Comparison of ENCODE assay signal across 21 cellular contexts in genomic region chr4:118790544-118790943, GRCh38.
"Had no signal": no experiment of that assay in that cellular context is flagged by ENCODE, and none has a peak within 500 bp of the region (broad histone marks: within the 10 kb centered on the region; RNA-seq: fewer than 3 reads in every experiment).

No MANE protein-coding gene starts in this region.

- H3K9me3 ChIP-seq: adrenal gland, body of pancreas, esophagus squamous epithelium, heart right ventricle, left lung, transverse colon had no signal

- H3K27ac ChIP-seq: adrenal gland, body of pancreas, heart right ventricle, left lung, neural progenitor cell, parathyroid adenoma had no signal

- H3K9ac ChIP-seq: neural progenitor cell, parathyroid adenoma had no signal

- H3K27ac Mint-ChIP-seq: dendritic cell treated with granulocyte-macrophage colony-stimulating factor and Interleukin-4, amounts not matched to agents 40 ng/mL and 50 ng/mL, for 4 days; endodermal cell; neural progenitor cell; stimulated activated naive B cell treated with anti-CD40 and anti-IgM and Interleukin-4, amounts not matched to agents 10 μg/mL and 1 μg/mL and 100 μg/mL, for 72 hours had no signal

- DNase-seq: activated CD4-positive, alpha-beta T cell treated with anti-CD3 and anti-CD28 coated beads, Interleukin-2, amount 50 U/mL, for 4 hours; activated CD4-positive, CD25-positive, alpha-beta regulatory T cell treated with anti-CD3 and anti-CD28 coated beads, Interleukin-2, amount 50 U/mL, for 72 hours; activated naive CD4-positive, alpha-beta T cell treated with anti-CD3 and anti-CD28 coated beads, Interleukin-2, amount 50 U/mL, for 16 hours; activated T-cell treated with anti-CD3 and anti-CD28 coated beads, Interleukin-2, amount 50 U/mL, for 1 hour; adrenal gland; body of pancreas; cerebellar nuclear complex; endodermal cell; esophagus squamous epithelium; foreskin fibroblast; heart right ventricle; islet precursor cell; left lung; mesenchymal stem cell; stimulated activated naive B cell treated with anti-CD40 and anti-IgM and Interleukin-4, amounts not matched to agents 10 μg/mL and 1 μg/mL and 100 μg/mL, for 72 hours; substantia nigra; transverse colon had no signal

- H3K9me3 Mint-ChIP-seq: dendritic cell treated with granulocyte-macrophage colony-stimulating factor and Interleukin-4, amounts not matched to agents 40 ng/mL and 50 ng/mL, for 4 days; stimulated activated naive B cell treated with anti-CD40 and anti-IgM and Interleukin-4, amounts not matched to agents 10 μg/mL and 1 μg/mL and 100 μg/mL, for 72 hours had no signal

- H3K4me1 ChIP-seq: left lung, neural progenitor cell, parathyroid adenoma had no signal

- H3K27me3 ChIP-seq: adrenal gland, body of pancreas, esophagus squamous epithelium, heart right ventricle, left lung, neural progenitor cell, transverse colon had no signal

- H3K36me3 ChIP-seq: neural progenitor cell, transverse colon had no signal

- H3K4me3 ChIP-seq: adrenal gland, body of pancreas, esophagus squamous epithelium, heart right ventricle, left lung, neural progenitor cell, smooth muscle cell, transverse colon had no signal

- H3K4me3 Mint-ChIP-seq: dendritic cell treated with granulocyte-macrophage colony-stimulating factor and Interleukin-4, amounts not matched to agents 40 ng/mL and 50 ng/mL, for 4 days; endodermal cell; neural progenitor cell; stimulated activated naive B cell treated with anti-CD40 and anti-IgM and Interleukin-4, amounts not matched to agents 10 μg/mL and 1 μg/mL and 100 μg/mL, for 72 hours had no signal

- H3K4me1 Mint-ChIP-seq: endodermal cell; neural progenitor cell; stimulated activated naive B cell treated with anti-CD40 and anti-IgM and Interleukin-4, amounts not matched to agents 10 μg/mL and 1 μg/mL and 100 μg/mL, for 72 hours had no signal

- ATAC-seq: body of pancreas; left lung; stimulated activated naive B cell treated with anti-CD40 and anti-IgM and Interleukin-4, amounts not matched to agents 10 μg/mL and 1 μg/mL and 100 μg/mL, for 72 hours had no signal

- H3K27me3 Mint-ChIP-seq: dendritic cell treated with granulocyte-macrophage colony-stimulating factor and Interleukin-4, amounts not matched to agents 40 ng/mL and 50 ng/mL, for 4 days; stimulated activated naive B cell treated with anti-CD40 and anti-IgM and Interleukin-4, amounts not matched to agents 10 μg/mL and 1 μg/mL and 100 μg/mL, for 72 hours had no signal
